ENCODE assay signal across 18 cellular contexts in the genomic region with DNA sequence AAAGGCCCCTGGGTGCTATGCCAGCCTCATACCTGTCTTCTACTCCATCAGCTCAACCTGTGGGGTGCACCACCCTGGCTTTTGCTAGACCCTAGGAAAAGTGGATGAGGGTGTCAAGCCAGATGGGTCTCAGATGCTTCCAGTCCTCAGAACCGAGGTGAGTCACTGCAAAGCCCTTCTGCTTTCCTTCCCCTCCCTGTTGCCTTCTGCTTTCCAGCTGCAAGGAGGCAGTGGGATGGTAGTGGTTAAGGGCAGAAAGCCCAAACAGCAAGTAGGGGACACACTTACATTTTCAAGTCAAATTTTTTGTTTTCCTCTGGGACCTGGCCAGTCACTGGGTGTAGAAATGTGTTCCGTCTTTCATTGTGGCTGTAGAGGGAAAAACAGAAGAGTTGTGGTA.
"Had no signal": no experiment of that assay in that cellular context is flagged by ENCODE, and none has a peak within 500 bp of the region (broad histone marks: within the 10 kb centered on the region; RNA-seq: fewer than 3 reads in every experiment).

No MANE protein-coding gene starts in this region.

- H3K9me3 ChIP-seq: gastroesophageal sphincter, prostate gland, suprapubic skin had no signal

- H3K9me3 Mint-ChIP-seq: activated T-cell treated with anti-CD3 and anti-CD28 coated beads, Interleukin-2, amount 50 U/mL, for 4 hours; mesothelial cell of epicardium; stimulated activated naive CD8-positive, alpha-beta T cell treated with anti-CD3 and anti-CD28 coated beads, Interleukin-15, Interleukin-2, amounts not matched to agents 100 ng/mL and 50 ng/mL, for 24 hours had no signal

- ATAC-seq: activated CD4-positive, CD25-positive, alpha-beta regulatory T cell treated with anti-CD3 and anti-CD28 coated beads, Interleukin-2, amount 50 U/mL, for 24 hours; activated T-cell treated with anti-CD3 and anti-CD28 coated beads, Interleukin-2, amount 50 U/mL, for 4 hours; gastroesophageal sphincter had no signal

- H3K27me3 ChIP-seq: dorsolateral prefrontal cortex, suprapubic skin had no signal

- DNase-seq: activated CD4-positive, alpha-beta T cell treated with anti-CD3 and anti-CD28 coated beads, Interleukin-2, amount 50 U/mL, for 1 hour; activated CD8-positive, alpha-beta memory T cell treated with anti-CD3 and anti-CD28 coated beads, Interleukin-2, amount 50 U/mL, for 4 hours; activated effector memory CD4-positive, alpha-beta T cell treated with anti-CD3 and anti-CD28 coated beads, Interleukin-2, amount 50 U/mL, for 16 hours; activated naive CD4-positive, alpha-beta T cell treated with anti-CD3 and anti-CD28 coated beads, Interleukin-2, amount 50 U/mL, for 16 hours; activated T-cell treated with anti-CD3 and anti-CD28 coated beads, Interleukin-2, amount 50 U/mL, for 4 hours; caudate nucleus; dorsolateral prefrontal cortex; right cardiac atrium; T1000; trophoblast cell had no signal

- H3K27me3 Mint-ChIP-seq: stimulated activated naive CD8-positive, alpha-beta T cell treated with anti-CD3 and anti-CD28 coated beads, Interleukin-15, Interleukin-2, amounts not matched to agents 100 ng/mL and 50 ng/mL, for 24 hours had no signal

- H3K4me3 Mint-ChIP-seq: activated T-cell treated with anti-CD3 and anti-CD28 coated beads, Interleukin-2, amount 50 U/mL, for 4 hours; mesothelial cell of epicardium; stimulated activated naive CD8-positive, alpha-beta T cell treated with anti-CD3 and anti-CD28 coated beads, Interleukin-15, Interleukin-2, amounts not matched to agents 100 ng/mL and 50 ng/mL, for 24 hours had no signal

- H3K27ac Mint-ChIP-seq: mesothelial cell of epicardium; stimulated activated naive CD8-positive, alpha-beta T cell treated with anti-CD3 and anti-CD28 coated beads, Interleukin-15, Interleukin-2, amounts not matched to agents 100 ng/mL and 50 ng/mL, for 24 hours had no signal

- H3K36me3 ChIP-seq: gastroesophageal sphincter, prostate gland, suprapubic skin had no signal

- H3K27ac ChIP-seq: epithelial cell of prostate, gastroesophageal sphincter, prostate gland, skin epidermis, suprapubic skin had no signal

- H3K4me1 ChIP-seq: prostate gland had no signal

- H3K4me3 ChIP-seq: gastroesophageal sphincter, prostate gland, skin epidermis, suprapubic skin had no signal
